ENCODE assay signal across 14 cellular contexts in the genomic region with DNA sequence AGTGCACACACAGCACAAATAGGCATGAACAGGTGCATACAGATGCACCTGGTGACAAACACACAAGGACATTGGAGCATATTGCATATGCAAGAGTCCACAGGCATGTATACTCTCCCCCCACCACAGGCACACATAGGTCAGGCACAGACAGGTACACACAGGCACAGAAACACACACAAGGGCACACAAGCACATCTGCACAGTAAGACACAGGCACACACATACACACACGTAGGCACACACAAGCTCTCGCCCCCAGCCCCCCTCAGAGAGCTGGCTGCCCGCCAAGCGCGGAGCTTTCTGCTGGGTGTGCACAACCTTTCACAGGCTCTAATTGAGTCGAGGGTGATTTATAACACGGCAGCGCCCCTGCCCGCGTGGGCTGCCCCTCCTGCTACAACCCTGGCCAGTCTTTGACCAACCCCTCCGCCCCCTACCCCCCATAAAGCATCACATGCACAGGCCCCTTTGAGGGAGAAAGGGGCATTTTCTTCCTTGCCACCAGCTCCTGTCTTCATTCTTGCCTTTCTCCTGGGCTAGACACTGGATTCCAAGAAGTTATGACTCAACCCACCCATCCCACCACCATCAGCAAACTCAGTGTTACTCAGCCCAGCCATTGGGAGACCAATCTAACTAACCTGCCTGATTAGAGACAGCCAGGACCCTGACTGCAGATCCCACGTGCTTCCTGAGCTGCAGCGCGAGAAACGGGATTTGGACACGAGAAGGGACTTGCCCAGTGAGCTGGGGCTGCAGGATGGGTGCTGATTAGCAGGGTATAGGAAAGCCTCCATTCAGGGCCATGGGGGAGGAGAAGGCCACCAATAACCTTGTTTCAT. TPM values are rescaled to one million over a fixed set of nuclear protein-coding genes. Genes with fewer than 3 reads are reported as not detected.
DNase-seq lines count a peak whose midpoint lies in the region; ATAC-seq and TF ChIP-seq lines count a peak whose summit lies in the region.
"Had no signal": no experiment of that assay in that cellular context is flagged by ENCODE, and none has a peak within 500 bp of the region (broad histone marks: within the 10 kb centered on the region; RNA-seq: fewer than 3 reads in every experiment).

No MANE protein-coding gene starts in this region.

- peaks cover 0 to 4% of the 10 kb centered on the region in 2 donors for H3K36me3 Mint-ChIP-seq in CD14-positive monocyte

- no peaks in the 10 kb centered on the region for H3K36me3 ChIP-seq in GM23248 (ENCODE audit: low read depth)
- H3K36me3 ChIP-seq in upper lobe of right lung: no peaks in the 10 kb centered on the region
- H3K36me3 ChIP-seq: thoracic aorta had no signal

- peaks cover 89 to 98% (median 95%) of the 10 kb centered on the region in 3 donors for H3K27me3 Mint-ChIP-seq in CD14-positive monocyte (ENCODE audit: low read depth in 3 of 3)

- H3K9me3 Mint-ChIP-seq in CD14-positive monocyte: peaks cover 0 to 14% (median 9%) of the 10 kb centered on the region in 7 donors

- TF ChIP-seq CTCF in RWPE1 (conservative IDR thresholded peaks at IDR 0.05; ENCODE audit: low read depth) (no peak), upper lobe of right lung (IDR thresholded peaks at IDR 0.05) (no peak), CD14-positive monocyte (IDR thresholded peaks at IDR 0.05) (no peak)

- no peak overlapping the region for H3K4me2 ChIP-seq in GM23248 (ENCODE audit: unreplicated experiment)

- DNase-seq in NCI-H1105 treated with DMSO at 0.1 percent for 48 hours (lab: John Stamatoyannopoulos, UW): peak; percentile 20
- no peak for DNase-seq in NCI-H1105 (lab: John Stamatoyannopoulos, UW)
- peak; percentile 74 for DNase-seq in GM23248
- peak; percentile 64 for DNase-seq in RWPE1 (ENCODE audit: low spot score)
- peak; percentile 36 for DNase-seq in iris pigment epithelial cell (ENCODE audit: low read depth)
- DNase-seq in upper lobe of right lung: no peak
- no peak for DNase-seq in activated effector memory CD4-positive, alpha-beta T cell treated with Interleukin-2 at 50 U/mL for 16 hours
- no peak for DNase-seq in CD14-positive monocyte (ENCODE audit: low spot score)
- DNase-seq: DMS 273 treated with DMSO at 0.1 percent for 48 hours; effector CD8-positive, alpha-beta T cell; glutamatergic neuron had no signal

- POLR2A ChIA-PET in RWPE1 (lab: Yijun Ruan, JAX; ENCODE audit: low non-redundant PET): no interaction called here

- CTCF ChIA-PET in RWPE1 (lab: Yijun Ruan, JAX): interaction anchor here (0.6 to 3.0 kb wide), 4 partner anchors 13 to 235 kb away, joined by 3 to 33 read pairs (median 4); no protein-coding TSS in a partner anchor

- H3K9me3 ChIP-seq in GM23248 (ENCODE audit: low read depth): no peaks in the 10 kb centered on the region
- no peaks in the 10 kb centered on the region for H3K9me3 ChIP-seq in upper lobe of right lung
- H3K9me3 ChIP-seq: thoracic aorta had no signal

- peaks cover 14% of the 10 kb centered on the region for H3K4me1 Mint-ChIP-seq in CD14-positive monocyte

- H3K79me2 ChIP-seq in GM23248 (ENCODE audit: insufficient read depth): no peaks in the 10 kb centered on the region

- H3F3A ChIP-seq in GM23248 (ENCODE audit: insufficient read depth): 0 out of 2 replicates have a peak, but pooled peaks cover 10% of the 10 kb centered on the region

- no peaks in the 10 kb centered on the region for H3K9me2 ChIP-seq in GM23248 (ENCODE audit: insufficient read depth)

- H3K4me3 ChIP-seq in GM23248: no peak overlapping the region
- no peak overlapping the region for H3K4me3 ChIP-seq in upper lobe of right lung
- H3K4me3 ChIP-seq: thoracic aorta had no signal

- intact Hi-C loops in upper lobe of right lung (cut with DNase I) (no loop called here), CD14-positive monocyte (cut with micrococcal nuclease) (no loop called here)

- no peak overlapping the region for H3K27ac ChIP-seq in GM23248
- no peak overlapping the region for H3K27ac ChIP-seq in RWPE1
- H3K27ac ChIP-seq in upper lobe of right lung: no peak overlapping the region
- H3K27ac ChIP-seq: thoracic aorta had no signal

- no peaks in the 10 kb centered on the region for H4K20me1 ChIP-seq in GM23248 (ENCODE audit: insufficient read depth)

- peaks cover 12% of the 10 kb centered on the region for H3K4me1 ChIP-seq in GM23248 (ENCODE audit: insufficient read depth)
- H3K4me1 ChIP-seq in upper lobe of right lung: peaks cover 4% of the 10 kb centered on the region

- H3K27me3 ChIP-seq in GM23248 (replicated peaks; ENCODE audit: insufficient read depth): peaks cover 21% of the 10 kb centered on the region
- peaks cover 50% of the 10 kb centered on the region for H3K27me3 ChIP-seq in upper lobe of right lung

- in situ Hi-C loops in GM23248 (cut with MboI): no loop called here

- ATAC-seq in upper lobe of right lung: no peak
- ATAC-seq: HCT116 had no signal

- H3K4me3 Mint-ChIP-seq in CD14-positive monocyte: peak overlapping the region in 1 of 2 donors; percentile 61

- no peak overlapping the region for H3K27ac Mint-ChIP-seq in CD14-positive monocyte

- 20 to 28% methylated on average over 10 to 16 of the region's 16 CpGs for WGBS in GM23248 (ENCODE audit: low coverage in 1 of 2, low lambda C conversion rate in 2 of 2, missing lambda C conversion rate in 2 of 2), 2 experiments

- H3K9ac ChIP-seq in GM23248: no peak overlapping the region

- no peak overlapping the region for H2AFZ ChIP-seq in GM23248

RNA-seq across cellular contexts. Expression of gene PSD2, which starts 42.9 kb away (rescaled TPM):
- under 0.01 TPM in 1 of 2 replicates, not detected in the other for total RNA-seq in GM23248 (2014; rRNA removed; shearing (Covaris generic))
- polyA plus RNA-seq in GM23248 (2016; fragmentation: Nextera tagmentation; extraction: Ambion mirVana) (0.11 TPM in 1 of 2 replicates, not detected in the other), CD14-positive monocyte (not detected)
- not detected for total RNA-seq in upper lobe of right lung
- total RNA-seq: activated CD8-positive, alpha-beta memory T cell treated with anti-CD3 and anti-CD28 coated beads for 36 hours had no signal

Comparison
In these comparisons a context has a peak if more than half of its experiments do, and no peak if none do; other contexts are left out.
1. DNase-seq: peak in NCI-H1105 treated with DMSO at 0.1 percent for 48 hours (single experiment), GM23248 (single experiment), RWPE1 (single experiment) and iris pigment epithelial cell (single experiment); none in NCI-H1105 (single experiment), upper lobe of right lung (single experiment), activated effector memory CD4-positive, alpha-beta T cell treated with Interleukin-2 at 50 U/mL for 16 hours (single experiment) and CD14-positive monocyte (single experiment).